Comparison of ENCODE assay signal across 8 cellular contexts in the genomic region with DNA sequence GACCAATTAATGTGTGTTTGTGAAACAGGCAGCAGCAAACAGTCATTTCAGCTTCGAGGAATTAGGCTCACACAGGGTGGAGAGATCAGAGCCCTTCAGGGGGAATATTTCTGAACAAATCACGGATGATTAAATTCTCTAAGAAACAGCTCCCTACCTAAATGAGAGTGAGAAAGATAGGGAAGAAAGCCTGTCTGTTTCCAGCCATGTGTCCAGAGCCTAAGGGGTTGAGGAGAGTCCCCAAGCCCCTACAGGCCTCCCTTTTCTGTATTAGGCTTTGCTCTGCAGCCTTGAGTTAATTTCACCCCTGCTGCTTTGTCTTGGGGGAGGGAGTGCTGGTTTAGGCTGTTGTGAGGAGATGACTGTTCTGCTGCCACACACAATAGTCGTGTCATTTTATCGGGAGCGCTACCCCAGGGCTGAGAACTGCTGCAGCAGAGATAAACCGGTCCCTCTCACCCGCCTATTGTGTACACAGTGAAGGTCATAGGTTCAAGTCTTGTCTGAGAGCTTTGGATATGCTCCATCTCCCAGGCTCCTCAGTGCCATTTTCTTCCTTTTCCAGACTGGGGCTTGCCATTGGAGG. TPM values are rescaled to one million over a fixed set of nuclear protein-coding genes. Genes with fewer than 3 reads are reported as not detected.
DNase-seq lines count a peak whose midpoint lies in the region; ATAC-seq and TF ChIP-seq lines count a peak whose summit lies in the region.

No MANE protein-coding gene starts in this region.

- H3K4me1 Mint-ChIP-seq in H9 (peaks cover 52 to 61% of the 10 kb centered on the region in 2 experiments), T-cell (peaks cover 81 to 82% (median 81%) of the 10 kb centered on the region in 3 donors)

- H4K91ac ChIP-seq in H9 (ENCODE audit: insufficient read length, low read depth, low read length), result no peak overlapping the region

- CTCF ChIA-PET in T-cell (lab: Charles Lee), result interaction anchor here in 1 of 2 donors (1.0 kb wide), 1 partner anchor 192 kb away, joined by 4 read pairs; no protein-coding TSS in a partner anchor

- no peak overlapping the region for H2AK5ac ChIP-seq in H9 (ENCODE audit: insufficient read length, low read length)

- no peaks in the 10 kb centered on the region for H3K27me3 ChIP-seq in H9 (ENCODE audit: insufficient read depth, low read length)
- H3K27me3 ChIP-seq in lower lobe of right lung (ENCODE audit: low read depth), result no peaks in the 10 kb centered on the region

- H3K9me3 ChIP-seq in H9 (ENCODE audit: control insufficient read depth, low read depth, low read length), result no peaks in the 10 kb centered on the region
- no peaks in the 10 kb centered on the region for H3K9me3 ChIP-seq in lower lobe of right lung

- no peak overlapping the region for H2AFZ ChIP-seq in H9 (ENCODE audit: low read length)

- no peak overlapping the region for H2BK5ac ChIP-seq in H9 (ENCODE audit: insufficient read length, low read length)

- H3K27me3 Mint-ChIP-seq in H9 (ENCODE audit: low read depth) (no peaks in the 10 kb centered on the region), T-cell (no peaks in the 10 kb centered on the region)

- no peak overlapping the region for H3K56ac ChIP-seq in H9 (ENCODE audit: insufficient read length, low read depth, low read length)

- TF ChIP-seq CTCF in AG09309 (IDR thresholded peaks at IDR 0.05; ENCODE audit: control insufficient read depth, insufficient read depth, low read depth, low read length, missing control alignments) (no peak), H9 (conservative IDR thresholded peaks at IDR 0.05) (no peak), lower lobe of right lung (IDR thresholded peaks at IDR 0.05) (no peak)

- H3K14ac ChIP-seq in H9 (ENCODE audit: insufficient read depth, low read length), result peak overlapping the region; percentile 23; the same call in 1 of the 2 replicates

- no peak overlapping the region for H2BK20ac ChIP-seq in H9 (ENCODE audit: low read depth, low read length, poor library complexity, severe bottlenecking)

- no CpG with 5 or more reads among the region's 7 CpGs for WGBS in H9 (ENCODE audit: extremely low coverage, insufficient read length, low lambda C conversion rate)

- peaks cover 0 to 2% (median 0%) of the 10 kb centered on the region in 3 experiments; a peak in 4 of 7 replicates for H3K36me3 Mint-ChIP-seq in H9 (ENCODE audit: insufficient read depth in 1 of 3, low read depth in 3 of 3)
- peaks cover 3% of the 10 kb centered on the region for H3K36me3 Mint-ChIP-seq in T-cell

- no peak overlapping the region for H3K4ac ChIP-seq in H9 (ENCODE audit: low read depth, low read length)

- H3K9me3 Mint-ChIP-seq in H9 (no peaks in the 10 kb centered on the region), T-cell (no peaks in the 10 kb centered on the region)

- H4K20me1 ChIP-seq in H9 (ENCODE audit: control insufficient read depth, insufficient read depth, insufficient read length), result no peaks in the 10 kb centered on the region

- peaks cover 7% of the 10 kb centered on the region for H3K79me1 ChIP-seq in H9 (ENCODE audit: insufficient read depth, low read depth, low read length, poor library complexity, severe bottlenecking)

- peaks cover 7% of the 10 kb centered on the region for H3K23me2 ChIP-seq in H9 (ENCODE audit: insufficient read length, low read depth, low read length, poor library complexity, severe bottlenecking)

- peak overlapping the region; percentile 97 for H3K4me2 ChIP-seq in H9 (ENCODE audit: insufficient read depth, insufficient read length, low read length)

- H2BK15ac ChIP-seq in H9 (ENCODE audit: low read depth, low read length), result no peak overlapping the region

- no peak overlapping the region for H2BK120ac ChIP-seq in H9 (ENCODE audit: low read depth, low read length, poor library complexity, severe bottlenecking)

- peak overlapping the region; percentile 82 to 92 for H3K4me3 Mint-ChIP-seq in H9
- peak overlapping the region; percentile 81 to 93 (median 82) for H3K4me3 Mint-ChIP-seq in T-cell

- peak overlapping the region; percentile 93 to 97 (median 95) for H3K27ac Mint-ChIP-seq in H9
- H3K27ac Mint-ChIP-seq in T-cell, result peak overlapping the region; percentile 89 to 90

- peak overlapping the region; percentile 63 for H3K27ac ChIP-seq in H9 (ENCODE audit: insufficient read length, low read depth, low read length)
- H3K27ac ChIP-seq in lower lobe of right lung, result peak overlapping the region; percentile 80

- no peak overlapping the region for H3K23ac ChIP-seq in H9 (ENCODE audit: insufficient read length, low read depth, low read length)

- peaks cover 5% of the 10 kb centered on the region for H3K36me3 ChIP-seq in lower lobe of right lung

- intact Hi-C loops in lower lobe of right lung (cut with DNase I), result no loop called here

- no peak overlapping the region for H3T11ph ChIP-seq in H9 (ENCODE audit: low read length)

- POLR2A ChIA-PET in T-cell (lab: Charles Lee), result interaction anchor here in 1 of 2 donors (0.6 kb wide), 1 partner anchor 138 kb away, joined by 3 read pairs; no protein-coding TSS in a partner anchor

- no peak overlapping the region for H2BK12ac ChIP-seq in H9 (ENCODE audit: insufficient read length, low read depth, low read length)

- peak overlapping the region; percentile 15 for H3K18ac ChIP-seq in H9 (ENCODE audit: insufficient read length, low read depth, low read length)

- H3K4me3 ChIP-seq in AG09309 (ENCODE audit: control insufficient read depth, low read depth, low read length), result peak overlapping the region; percentile 64
- H3K4me3 ChIP-seq in lower lobe of right lung, result peak overlapping the region; percentile 62

- DNase-seq in AG09309 (ENCODE audit: low read depth) (no peak), H9 (peak; percentile 34), T-cell (peak in 9 of 34 experiments; percentile 1 to 27 (median 10)), dedifferentiated amniotic fluid mesenchymal stem cell (ENCODE audit: extremely low spot score) (peak; percentile 65), lower lobe of right lung (no peak), DMS 273 (lab: John Stamatoyannopoulos, UW; ENCODE audit: unreplicated experiment) (no peak)
- DNase-seq in stimulated activated CD8-positive, alpha-beta memory T cell treated with anti-CD3 and anti-CD28 coated beads, Interleukin-15, amount 100 ng/mL, for 48 hours (ENCODE audit: low read depth in 2 of 2), result peak; percentile 8 to 24

- peak; percentile 20 to 60 (median 46) for ATAC-seq in T-cell (replicated peaks in 1 of 4)
- peak in 1 of 2 donors; percentile 70 for ATAC-seq in lower lobe of right lung
- ATAC-seq in GM19467 (IDR thresholded peaks at IDR 0.05; ENCODE audit: unreplicated experiment), result no peak

- H4K8ac ChIP-seq in H9 (replicated peaks; ENCODE audit: insufficient read length, low read depth, low read length), result no peak overlapping the region

- H3K4me1 ChIP-seq in H9 (ENCODE audit: insufficient read depth, low read length) (peaks cover 8% of the 10 kb centered on the region), lower lobe of right lung (peaks cover 73% of the 10 kb centered on the region)

- H3K79me2 ChIP-seq in H9 (ENCODE audit: insufficient read depth, low read length), result peaks cover 18% of the 10 kb centered on the region; the same call in 1 of the 2 replicates

- H3K9ac ChIP-seq in H9 (ENCODE audit: extremely low read depth, insufficient read length, low read length), result peak overlapping the region; percentile 82

- H4K5ac ChIP-seq in H9 (ENCODE audit: insufficient read length, low read depth, low read length), result no peak overlapping the region

RNA-seq across cellular contexts. Expression of a gene that starts 1.3 kb away (rescaled TPM):
- total RNA-seq in H9 (2021), result 38.8 and 45.3 TPM in 2 replicates
- total RNA-seq in T-cell, result 10 to 100 TPM; 52.7 to 81.8 (median 59.3) TPM
- 45.3 TPM for total RNA-seq in lower lobe of right lung

Comparison
In these comparisons a context has a peak if more than half of its experiments do, and no peak if none do; other contexts are left out.
1. DNase-seq: peak in H9 (single experiment), dedifferentiated amniotic fluid mesenchymal stem cell (single experiment) and stimulated activated CD8-positive, alpha-beta memory T cell treated with anti-CD3 and anti-CD28 coated beads, Interleukin-15, amount 100 ng/mL, for 48 hours (2 of 2); none in AG09309 (single experiment), lower lobe of right lung (single experiment) and DMS 273 (single experiment).